Comparison of ENCODE assay signal across 1 cellular context in the genomic region with DNA sequence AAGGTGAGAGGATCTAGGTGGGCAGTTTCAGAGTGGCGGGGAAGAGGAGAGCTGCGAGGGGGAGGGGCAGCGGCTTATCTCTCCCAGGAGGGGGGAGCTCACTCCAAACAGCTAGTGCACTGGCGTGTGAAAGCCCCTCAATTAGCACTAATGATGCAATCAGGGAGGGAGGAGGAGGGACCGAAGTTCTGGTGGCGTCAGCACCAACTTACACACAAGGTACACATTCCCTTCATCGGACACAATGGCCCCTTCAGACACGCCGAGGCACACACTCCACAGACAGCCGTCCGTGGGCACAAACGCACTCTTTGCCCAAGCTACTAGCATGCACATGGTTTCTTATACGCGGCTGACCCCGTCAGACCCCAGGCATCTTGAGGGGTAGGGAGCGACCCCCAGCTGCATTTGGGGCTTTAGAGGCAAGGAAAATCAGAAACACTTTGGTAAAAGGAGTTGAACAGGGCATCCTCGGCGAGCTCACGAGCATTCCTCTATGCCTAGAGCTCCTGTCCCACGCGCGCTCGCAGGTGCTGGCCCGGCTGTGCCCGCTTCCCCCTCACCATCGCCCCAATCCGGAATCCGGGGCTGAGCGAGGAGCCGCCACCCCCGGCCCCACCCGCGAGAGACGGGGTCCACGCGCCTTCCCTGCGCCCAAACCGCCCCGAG.
TF ChIP-seq lines count a peak whose summit lies in the region.

No MANE protein-coding gene starts in this region.

TF ChIP-seq in HepG2, 621 proteins besides CTCF, POLR2A, EP300 and RAD21 (continued from another document and continues in another):
- TF ChIP-seq ZBTB10 (CRISPR knock-in tag; IDR thresholded peaks at IDR 0.05; ENCODE audit: borderline replicate concordance) (no peak), NFE2L1 (CRISPR knock-in tag; IDR thresholded peaks at IDR 0.05; ENCODE audit: borderline replicate concordance) (peak; percentile 88), NR2F2 (IDR thresholded peaks at IDR 0.05; ENCODE audit: borderline replicate concordance, low read depth) (0 out of 2 replicates have a peak, but pooled peaks have one; percentile 15), ZNF691 (CRISPR knock-in tag; IDR thresholded peaks at IDR 0.05; ENCODE audit: borderline replicate concordance, low read depth) (no peak), ZNF142 (CRISPR knock-in tag; IDR thresholded peaks at IDR 0.05) (0 out of 2 replicates have a peak, but pooled peaks have one; percentile 36), REL (CRISPR knock-in tag; conservative IDR thresholded peaks at IDR 0.05) (no peak), TGIF2 (CRISPR knock-in tag; IDR thresholded peaks at IDR 0.05) (peak; percentile 12; the same call in 1 of the 2 replicates), CCAR2 (optimal IDR thresholded peaks at IDR 0.05; ENCODE audit: low read depth, low read length) (no peak), ZNF567 (CRISPR knock-in tag; IDR thresholded peaks at IDR 0.05; ENCODE audit: borderline replicate concordance) (peak; percentile 76), ZNF549 (CRISPR knock-in tag; IDR thresholded peaks at IDR 0.05) (no peak), ZNF639 (CRISPR knock-in tag; conservative IDR thresholded peaks at IDR 0.05) (no peak; the same call in 1 of the 2 replicates), ZFAT (CRISPR knock-in tag; conservative IDR thresholded peaks at IDR 0.05) (no peak), MAF1 (CRISPR knock-in tag; IDR thresholded peaks at IDR 0.05; ENCODE audit: borderline replicate concordance) (peak; percentile 45; the same call in 1 of the 2 replicates), PHB2 (IDR thresholded peaks at IDR 0.05; ENCODE audit: partially characterized antibody) (no peak), ZNF446 (CRISPR knock-in tag; IDR thresholded peaks at IDR 0.05) (no peak), FOSL2 (CRISPR knock-in tag; IDR thresholded peaks at IDR 0.05) (peak; percentile 62), HMGA1 (CRISPR knock-in tag; conservative IDR thresholded peaks at IDR 0.05) (no peak), ZNF484 (CRISPR knock-in tag; IDR thresholded peaks at IDR 0.05; ENCODE audit: borderline replicate concordance, low read depth) (no peak), HOXA9 (CRISPR knock-in tag; IDR thresholded peaks at IDR 0.05; ENCODE audit: borderline replicate concordance) (no peak), ZNF3 (CRISPR knock-in tag; IDR thresholded peaks at IDR 0.05) (no peak), ZNF12 (CRISPR knock-in tag; IDR thresholded peaks at IDR 0.05) (peak; percentile 32; the same call in 1 of the 2 replicates), ADNP (CRISPR knock-in tag; IDR thresholded peaks at IDR 0.05) (no peak; the same call in 1 of the 2 replicates), ZNF121 (CRISPR knock-in tag; IDR thresholded peaks at IDR 0.05) (no peak), ZNF605 (CRISPR knock-in tag; IDR thresholded peaks at IDR 0.05) (no peak), BORCS8-MEF2B (CRISPR knock-in tag; IDR thresholded peaks at IDR 0.05) (no peak), ZFYVE20 (CRISPR knock-in tag; IDR thresholded peaks at IDR 0.05; ENCODE audit: borderline replicate concordance, low read depth) (no peak), PRDM4 (CRISPR knock-in tag; IDR thresholded peaks at IDR 0.05; ENCODE audit: borderline replicate concordance) (no peak), KLF16 (CRISPR knock-in tag; IDR thresholded peaks at IDR 0.05) (peak in 1 of 2 experiments; percentile 87; a peak in 2 of 4 replicates), HOXA3 (CRISPR knock-in tag; IDR thresholded peaks at IDR 0.05) (no peak)
- TF ChIP-seq, protein P1, sequence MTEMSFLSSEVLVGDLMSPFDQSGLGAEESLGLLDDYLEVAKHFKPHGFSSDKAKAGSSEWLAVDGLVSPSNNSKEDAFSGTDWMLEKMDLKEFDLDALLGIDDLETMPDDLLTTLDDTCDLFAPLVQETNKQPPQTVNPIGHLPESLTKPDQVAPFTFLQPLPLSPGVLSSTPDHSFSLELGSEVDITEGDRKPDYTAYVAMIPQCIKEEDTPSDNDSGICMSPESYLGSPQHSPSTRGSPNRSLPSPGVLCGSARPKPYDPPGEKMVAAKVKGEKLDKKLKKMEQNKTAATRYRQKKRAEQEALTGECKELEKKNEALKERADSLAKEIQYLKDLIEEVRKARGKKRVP (CRISPR knock-in tag; IDR thresholded peaks at IDR 0.05): peak; percentile 24 to 97; a peak in 2 of 4 replicates
- TF ChIP-seq, protein P2, sequence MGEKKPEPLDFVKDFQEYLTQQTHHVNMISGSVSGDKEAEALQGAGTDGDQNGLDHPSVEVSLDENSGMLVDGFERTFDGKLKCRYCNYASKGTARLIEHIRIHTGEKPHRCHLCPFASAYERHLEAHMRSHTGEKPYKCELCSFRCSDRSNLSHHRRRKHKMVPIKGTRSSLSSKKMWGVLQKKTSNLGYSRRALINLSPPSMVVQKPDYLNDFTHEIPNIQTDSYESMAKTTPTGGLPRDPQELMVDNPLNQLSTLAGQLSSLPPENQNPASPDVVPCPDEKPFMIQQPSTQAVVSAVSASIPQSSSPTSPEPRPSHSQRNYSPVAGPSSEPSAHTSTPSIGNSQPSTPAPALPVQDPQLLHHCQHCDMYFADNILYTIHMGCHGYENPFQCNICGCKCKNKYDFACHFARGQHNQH (CRISPR knock-in tag; IDR thresholded peaks at IDR 0.05): no peak
- TF ChIP-seq, protein P3, sequence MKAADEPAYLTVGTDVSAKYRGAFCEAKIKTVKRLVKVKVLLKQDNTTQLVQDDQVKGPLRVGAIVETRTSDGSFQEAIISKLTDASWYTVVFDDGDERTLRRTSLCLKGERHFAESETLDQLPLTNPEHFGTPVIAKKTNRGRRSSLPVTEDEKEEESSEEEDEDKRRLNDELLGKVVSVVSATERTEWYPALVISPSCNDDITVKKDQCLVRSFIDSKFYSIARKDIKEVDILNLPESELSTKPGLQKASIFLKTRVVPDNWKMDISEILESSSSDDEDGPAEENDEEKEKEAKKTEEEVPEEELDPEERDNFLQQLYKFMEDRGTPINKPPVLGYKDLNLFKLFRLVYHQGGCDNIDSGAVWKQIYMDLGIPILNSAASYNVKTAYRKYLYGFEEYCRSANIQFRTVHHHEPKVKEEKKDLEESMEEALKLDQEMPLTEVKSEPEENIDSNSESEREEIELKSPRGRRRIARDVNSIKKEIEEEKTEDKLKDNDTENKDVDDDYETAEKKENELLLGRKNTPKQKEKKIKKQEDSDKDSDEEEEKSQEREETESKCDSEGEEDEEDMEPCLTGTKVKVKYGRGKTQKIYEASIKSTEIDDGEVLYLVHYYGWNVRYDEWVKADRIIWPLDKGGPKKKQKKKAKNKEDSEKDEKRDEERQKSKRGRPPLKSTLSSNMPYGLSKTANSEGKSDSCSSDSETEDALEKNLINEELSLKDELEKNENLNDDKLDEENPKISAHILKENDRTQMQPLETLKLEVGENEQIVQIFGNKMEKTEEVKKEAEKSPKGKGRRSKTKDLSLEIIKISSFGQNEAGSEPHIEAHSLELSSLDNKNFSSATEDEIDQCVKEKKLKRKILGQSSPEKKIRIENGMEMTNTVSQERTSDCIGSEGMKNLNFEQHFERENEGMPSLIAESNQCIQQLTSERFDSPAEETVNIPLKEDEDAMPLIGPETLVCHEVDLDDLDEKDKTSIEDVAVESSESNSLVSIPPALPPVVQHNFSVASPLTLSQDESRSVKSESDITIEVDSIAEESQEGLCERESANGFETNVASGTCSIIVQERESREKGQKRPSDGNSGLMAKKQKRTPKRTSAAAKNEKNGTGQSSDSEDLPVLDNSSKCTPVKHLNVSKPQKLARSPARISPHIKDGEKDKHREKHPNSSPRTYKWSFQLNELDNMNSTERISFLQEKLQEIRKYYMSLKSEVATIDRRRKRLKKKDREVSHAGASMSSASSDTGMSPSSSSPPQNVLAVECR (CRISPR knock-in tag; IDR thresholded peaks at IDR 0.05; ENCODE audit: borderline replicate concordance): peak; percentile 42; the same call in 1 of the 2 replicates
- TF ChIP-seq, protein P4, sequence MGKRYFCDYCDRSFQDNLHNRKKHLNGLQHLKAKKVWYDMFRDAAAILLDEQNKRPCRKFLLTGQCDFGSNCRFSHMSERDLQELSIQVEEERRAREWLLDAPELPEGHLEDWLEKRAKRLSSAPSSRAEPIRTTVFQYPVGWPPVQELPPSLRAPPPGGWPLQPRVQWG (CRISPR knock-in tag; IDR thresholded peaks at IDR 0.05; ENCODE audit: borderline replicate concordance, low read depth): no peak
